ENCODE assay signal across 8 cellular contexts in the genomic region with DNA sequence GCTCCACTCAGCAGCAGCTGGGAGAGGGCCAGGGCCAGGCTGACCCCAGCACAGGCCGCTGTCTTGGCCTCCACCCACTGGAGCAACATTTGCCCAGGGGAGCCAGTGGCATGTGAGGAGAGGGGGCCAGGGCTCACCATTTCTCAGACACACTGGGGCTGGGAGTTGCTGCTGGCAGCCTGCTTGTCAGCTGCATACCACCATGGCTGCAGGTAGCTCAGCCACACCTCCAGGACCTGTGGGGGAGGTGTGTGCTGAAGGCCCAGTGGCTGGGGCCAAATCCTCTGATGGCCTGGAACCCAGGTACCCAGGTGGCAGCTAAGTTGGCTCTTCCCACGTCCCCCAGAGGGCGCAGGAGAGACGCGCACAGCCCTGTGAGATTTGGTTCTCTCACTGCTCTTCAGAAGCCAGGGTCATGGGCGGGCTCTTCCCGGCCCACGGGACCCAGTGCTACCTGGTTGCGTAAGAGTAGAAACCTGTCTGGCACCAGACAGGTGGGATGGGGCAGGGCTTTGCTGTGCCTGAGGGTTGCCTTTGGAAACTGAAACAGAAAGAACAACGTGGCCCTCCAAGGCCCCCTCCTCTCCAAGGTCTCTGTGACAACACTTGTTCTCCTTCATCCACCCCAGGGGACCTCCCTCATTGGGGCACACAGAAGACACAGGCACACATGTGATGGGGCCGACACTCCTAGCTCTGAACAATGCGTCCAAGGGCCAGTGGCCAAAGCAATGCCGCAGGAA.
DNase-seq lines count a peak whose midpoint lies in the region; ATAC-seq, FAIRE-seq and TF ChIP-seq lines count a peak whose summit lies in the region.

No MANE protein-coding gene starts in this region.

- H3K4me1 Mint-ChIP-seq in WTC11: peaks cover 12% of the 10 kb centered on the region

- H3K4me3 ChIP-seq in cardiac fibroblast (replicated peaks in 1 of 2; ENCODE audit: low read depth in 2 of 2, low read length in 2 of 2) (no peak overlapping the region), right lobe of liver (no peak overlapping the region)

- WGBS in right lobe of liver (ENCODE audit: insufficient coverage, low coverage, low lambda C conversion rate, missing lambda C conversion rate): 13% methylated on average over 9 of the region's 13 CpGs

- H3K36me3 ChIP-seq in right lobe of liver: no peaks in the 10 kb centered on the region

- H3K36me3 Mint-ChIP-seq in WTC11: no peaks in the 10 kb centered on the region

- DNase-seq in GM12892 (ENCODE audit: insufficient read length) (peak; percentile 79), NCI-H2107 treated with DMSO at 0.1 percent for 48 hours (lab: John Stamatoyannopoulos, UW; ENCODE audit: unreplicated experiment) (peak; percentile 58), WTC11 (ENCODE audit: low spot score) (peak; percentile 88), cardiac fibroblast (ENCODE audit: low read depth in 2 of 2) (peak; percentile 73 to 77), right lobe of liver (peak; percentile 84 to 90 (median 89))
- DNase-seq in stimulated activated CD8-positive, alpha-beta memory T cell treated with anti-CD3 and anti-CD28 coated beads, Interleukin-15, amount 100 ng/mL, for 4 hours (ENCODE audit: low read depth in 2 of 2): peak; percentile 29 to 34

- H3K27ac ChIP-seq in 22Rv1 (no peak overlapping the region), right lobe of liver (no peak overlapping the region)

- FAIRE-seq in GM12892 (lab: Jason Lieb, UNC): peak; percentile 89

- CTCF ChIA-PET in WTC11 (lab: Charles Lee): interaction anchor here (0.5 to 3.4 kb wide), 35 partner anchors 10 to 236 kb away, joined by 3 to 18 read pairs (median 3); a partner anchor contains a TSS

- no peaks in the 10 kb centered on the region for H3K27me3 Mint-ChIP-seq in WTC11 (ENCODE audit: low read depth)

- H3K9me3 ChIP-seq in right lobe of liver: no peaks in the 10 kb centered on the region

- POLR2A ChIA-PET in WTC11 (lab: Charles Lee): no interaction called here

- no peaks in the 10 kb centered on the region for H3K27me3 ChIP-seq in right lobe of liver

- H3K4me1 ChIP-seq in right lobe of liver: peaks cover 0 to 3% (median 0%) of the 10 kb centered on the region in 4 donors

- TF ChIP-seq CTCF in 22Rv1 (IDR thresholded peaks at IDR 0.05) (peak; percentile 93), WTC11 (IDR thresholded peaks at IDR 0.05) (peak; percentile 56; the same call in 1 of the 2 replicates), cardiac fibroblast (IDR thresholded peaks at IDR 0.05; ENCODE audit: low read depth, low read length) (peak; percentile 91), right lobe of liver (IDR thresholded peaks at IDR 0.05) (peak; percentile 74 to 92 (median 86))

- no peak overlapping the region for H3K27ac Mint-ChIP-seq in WTC11

- no peaks in the 10 kb centered on the region for H3K9me3 Mint-ChIP-seq in WTC11

- peak; percentile 93 for ATAC-seq in WTC11
- peak; percentile 96 to 99 (median 98) for ATAC-seq in right lobe of liver
- ATAC-seq in GM21723 (IDR thresholded peaks at IDR 0.05; ENCODE audit: unreplicated experiment): no peak

- intact Hi-C loops in right lobe of liver (cut with DNase I): loop anchor here in 1 of 2 donors (10.0 kb wide), 1 partner anchor 89 kb away; no protein-coding TSS in a partner anchor

- no peak for TF ChIP-seq POLR2A in GM12892 (IDR thresholded peaks at IDR 0.05; ENCODE audit: low read depth, low read length)
- no peak for TF ChIP-seq POLR2A in right lobe of liver (IDR thresholded peaks at IDR 0.05)

- no peak overlapping the region for H3K4me3 Mint-ChIP-seq in WTC11

TF ChIP-seq in WTC11, 78 proteins besides CTCF, POLR2A, EP300 and RAD21 (continues in another document):
- no peak for TF ChIP-seq ZNF396 (CRISPR knock-in tag; IDR thresholded peaks at IDR 0.05; ENCODE audit: borderline replicate concordance)
- 0 out of 2 replicates have a peak, but pooled peaks have one; percentile 24 for TF ChIP-seq TEAD4 (CRISPR knock-in tag; IDR thresholded peaks at IDR 0.05)
- TF ChIP-seq, protein P1, sequence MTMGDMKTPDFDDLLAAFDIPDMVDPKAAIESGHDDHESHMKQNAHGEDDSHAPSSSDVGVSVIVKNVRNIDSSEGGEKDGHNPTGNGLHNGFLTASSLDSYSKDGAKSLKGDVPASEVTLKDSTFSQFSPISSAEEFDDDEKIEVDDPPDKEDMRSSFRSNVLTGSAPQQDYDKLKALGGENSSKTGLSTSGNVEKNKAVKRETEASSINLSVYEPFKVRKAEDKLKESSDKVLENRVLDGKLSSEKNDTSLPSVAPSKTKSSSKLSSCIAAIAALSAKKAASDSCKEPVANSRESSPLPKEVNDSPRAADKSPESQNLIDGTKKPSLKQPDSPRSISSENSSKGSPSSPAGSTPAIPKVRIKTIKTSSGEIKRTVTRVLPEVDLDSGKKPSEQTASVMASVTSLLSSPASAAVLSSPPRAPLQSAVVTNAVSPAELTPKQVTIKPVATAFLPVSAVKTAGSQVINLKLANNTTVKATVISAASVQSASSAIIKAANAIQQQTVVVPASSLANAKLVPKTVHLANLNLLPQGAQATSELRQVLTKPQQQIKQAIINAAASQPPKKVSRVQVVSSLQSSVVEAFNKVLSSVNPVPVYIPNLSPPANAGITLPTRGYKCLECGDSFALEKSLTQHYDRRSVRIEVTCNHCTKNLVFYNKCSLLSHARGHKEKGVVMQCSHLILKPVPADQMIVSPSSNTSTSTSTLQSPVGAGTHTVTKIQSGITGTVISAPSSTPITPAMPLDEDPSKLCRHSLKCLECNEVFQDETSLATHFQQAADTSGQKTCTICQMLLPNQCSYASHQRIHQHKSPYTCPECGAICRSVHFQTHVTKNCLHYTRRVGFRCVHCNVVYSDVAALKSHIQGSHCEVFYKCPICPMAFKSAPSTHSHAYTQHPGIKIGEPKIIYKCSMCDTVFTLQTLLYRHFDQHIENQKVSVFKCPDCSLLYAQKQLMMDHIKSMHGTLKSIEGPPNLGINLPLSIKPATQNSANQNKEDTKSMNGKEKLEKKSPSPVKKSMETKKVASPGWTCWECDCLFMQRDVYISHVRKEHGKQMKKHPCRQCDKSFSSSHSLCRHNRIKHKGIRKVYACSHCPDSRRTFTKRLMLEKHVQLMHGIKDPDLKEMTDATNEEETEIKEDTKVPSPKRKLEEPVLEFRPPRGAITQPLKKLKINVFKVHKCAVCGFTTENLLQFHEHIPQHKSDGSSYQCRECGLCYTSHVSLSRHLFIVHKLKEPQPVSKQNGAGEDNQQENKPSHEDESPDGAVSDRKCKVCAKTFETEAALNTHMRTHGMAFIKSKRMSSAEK (CRISPR knock-in tag; IDR thresholded peaks at IDR 0.05; ENCODE audit: borderline replicate concordance): no peak
- TF ChIP-seq TEAD1 (CRISPR knock-in tag; IDR thresholded peaks at IDR 0.05): 0 out of 2 replicates have a peak, but pooled peaks have one; percentile 63
- TF ChIP-seq HMGA2 (CRISPR knock-in tag; IDR thresholded peaks at IDR 0.05): no peak
- TF ChIP-seq, protein P2, sequence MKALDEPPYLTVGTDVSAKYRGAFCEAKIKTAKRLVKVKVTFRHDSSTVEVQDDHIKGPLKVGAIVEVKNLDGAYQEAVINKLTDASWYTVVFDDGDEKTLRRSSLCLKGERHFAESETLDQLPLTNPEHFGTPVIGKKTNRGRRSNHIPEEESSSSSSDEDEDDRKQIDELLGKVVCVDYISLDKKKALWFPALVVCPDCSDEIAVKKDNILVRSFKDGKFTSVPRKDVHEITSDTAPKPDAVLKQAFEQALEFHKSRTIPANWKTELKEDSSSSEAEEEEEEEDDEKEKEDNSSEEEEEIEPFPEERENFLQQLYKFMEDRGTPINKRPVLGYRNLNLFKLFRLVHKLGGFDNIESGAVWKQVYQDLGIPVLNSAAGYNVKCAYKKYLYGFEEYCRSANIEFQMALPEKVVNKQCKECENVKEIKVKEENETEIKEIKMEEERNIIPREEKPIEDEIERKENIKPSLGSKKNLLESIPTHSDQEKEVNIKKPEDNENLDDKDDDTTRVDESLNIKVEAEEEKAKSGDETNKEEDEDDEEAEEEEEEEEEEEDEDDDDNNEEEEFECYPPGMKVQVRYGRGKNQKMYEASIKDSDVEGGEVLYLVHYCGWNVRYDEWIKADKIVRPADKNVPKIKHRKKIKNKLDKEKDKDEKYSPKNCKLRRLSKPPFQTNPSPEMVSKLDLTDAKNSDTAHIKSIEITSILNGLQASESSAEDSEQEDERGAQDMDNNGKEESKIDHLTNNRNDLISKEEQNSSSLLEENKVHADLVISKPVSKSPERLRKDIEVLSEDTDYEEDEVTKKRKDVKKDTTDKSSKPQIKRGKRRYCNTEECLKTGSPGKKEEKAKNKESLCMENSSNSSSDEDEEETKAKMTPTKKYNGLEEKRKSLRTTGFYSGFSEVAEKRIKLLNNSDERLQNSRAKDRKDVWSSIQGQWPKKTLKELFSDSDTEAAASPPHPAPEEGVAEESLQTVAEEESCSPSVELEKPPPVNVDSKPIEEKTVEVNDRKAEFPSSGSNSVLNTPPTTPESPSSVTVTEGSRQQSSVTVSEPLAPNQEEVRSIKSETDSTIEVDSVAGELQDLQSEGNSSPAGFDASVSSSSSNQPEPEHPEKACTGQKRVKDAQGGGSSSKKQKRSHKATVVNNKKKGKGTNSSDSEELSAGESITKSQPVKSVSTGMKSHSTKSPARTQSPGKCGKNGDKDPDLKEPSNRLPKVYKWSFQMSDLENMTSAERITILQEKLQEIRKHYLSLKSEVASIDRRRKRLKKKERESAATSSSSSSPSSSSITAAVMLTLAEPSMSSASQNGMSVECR (CRISPR knock-in tag; IDR thresholded peaks at IDR 0.05; ENCODE audit: borderline replicate concordance): no peak
- TF ChIP-seq ESRRA (CRISPR knock-in tag; IDR thresholded peaks at IDR 0.05; ENCODE audit: borderline replicate concordance): no peak
- TF ChIP-seq, protein P3, sequence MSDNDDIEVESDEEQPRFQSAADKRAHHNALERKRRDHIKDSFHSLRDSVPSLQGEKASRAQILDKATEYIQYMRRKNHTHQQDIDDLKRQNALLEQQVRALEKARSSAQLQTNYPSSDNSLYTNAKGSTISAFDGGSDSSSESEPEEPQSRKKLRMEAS (CRISPR knock-in tag; IDR thresholded peaks at IDR 0.05): peak; percentile 61
- TF ChIP-seq ZNF423 (CRISPR knock-in tag; IDR thresholded peaks at IDR 0.05): no peak

Comparison
In these comparisons a context has a peak if more than half of its experiments do, and no peak if none do; other contexts are left out.
1. DNase-seq: peak in every context shown above with its lines; median percentile 89 in right lobe of liver; 88 in WTC11; 79 in GM12892; 75 in cardiac fibroblast; 58 in NCI-H2107 treated with DMSO at 0.1 percent for 48 hours; 32 in stimulated activated CD8-positive, alpha-beta memory T cell treated with anti-CD3 and anti-CD28 coated beads, Interleukin-15, amount 100 ng/mL, for 4 hours.